In genomic region chr13:49585220-49586157, GRCh38 we compare ENCODE assay signal across 8 cellular contexts. TPM values are rescaled to one million over a fixed set of nuclear protein-coding genes. Genes with fewer than 3 reads are reported as not detected.
DNase-seq lines count a peak whose midpoint lies in the region; ATAC-seq, FAIRE-seq and TF ChIP-seq lines count a peak whose summit lies in the region.

TSS of gene RCBTB1 (minus strand) at chr13:49585558. CDS start at chr13:49567279, 18,279 bp downstream.

- peak; percentile 96 for DNase-seq in GM12892 (ENCODE audit: insufficient read length)
- DNase-seq in NCI-H1092 treated with DMSO at 0.1 percent for 48 hours (lab: John Stamatoyannopoulos, UW), result peak; percentile 66
- DNase-seq in T-helper 22 cell (ENCODE audit: low read depth), result peak; percentile 68
- DNase-seq in astrocyte of the spinal cord (ENCODE audit: low read depth, low spot score), result peak; percentile 53
- peak; percentile 14 to 93 (median 68) for DNase-seq in hypothalamus (lab: John Stamatoyannopoulos, UW)
- no peak for DNase-seq in retinal pigment epithelial cell (ENCODE audit: low read depth)
- no peak for DNase-seq in NCI-H1048 (lab: John Stamatoyannopoulos, UW)

- TF ChIP-seq POLR2A in GM12892 (IDR thresholded peaks at IDR 0.05; ENCODE audit: low read depth, low read length), result peak; percentile 62; the same call in 1 of the 2 replicates

- ATAC-seq in HG02571 (IDR thresholded peaks at IDR 0.05; ENCODE audit: unreplicated experiment), result peak; percentile 90

- TF ChIP-seq CTCF in astrocyte of the spinal cord (IDR thresholded peaks at IDR 0.05; ENCODE audit: low read depth, low read length) (no peak), retinal pigment epithelial cell (conservative IDR thresholded peaks at IDR 0.05; ENCODE audit: low read depth, low read length) (no peak)

- FAIRE-seq in GM12892 (lab: Jason Lieb, UNC), result peak; percentile 85

- H3K4me3 ChIP-seq in astrocyte of the spinal cord (ENCODE audit: low read depth, low read length), result peak within 1 kb of the TSS; percentile 83
- H3K4me3 ChIP-seq in retinal pigment epithelial cell (ENCODE audit: low read length), result peak within 1 kb of the TSS; percentile 90

- in situ Hi-C loops in astrocyte of the spinal cord (cut with HindIII; ENCODE audit: low sequenced_read_pairs), result no loop called here

RNA-seq across cellular contexts. Expression of gene RCBTB1, which starts in this region (rescaled TPM):
- polyA plus RNA-seq in GM12892 (2012; ENCODE audit: missing spikeins), result 11.7 TPM

Comparison
In these comparisons a context has a peak if more than half of its experiments do, and no peak if none do; other contexts are left out.
1. DNase-seq: peak in GM12892 (single experiment), NCI-H1092 treated with DMSO at 0.1 percent for 48 hours (single experiment), T-helper 22 cell (single experiment), astrocyte of the spinal cord (single experiment) and hypothalamus (51 of 51); none in retinal pigment epithelial cell (single experiment) and NCI-H1048 (single experiment).